In genomic region chr17:79010304-79010646, GRCh38 we compare ENCODE assay signal across 1 cellular context.
TF ChIP-seq lines count a peak whose summit lies in the region.

No MANE protein-coding gene starts in this region.

TF ChIP-seq in K562, 482 proteins besides CTCF, POLR2A, EP300 and RAD21:
- TF ChIP-seq PTTG1 (tag; IDR thresholded peaks at IDR 0.05; ENCODE audit: low read depth) (no peak), SOX6 (IDR thresholded peaks at IDR 0.05) (no peak), CSDE1 (IDR thresholded peaks at IDR 0.05) (no peak), ZNF311 (CRISPR knock-in tag; IDR thresholded peaks at IDR 0.05) (no peak), ZBED1 (IDR thresholded peaks at IDR 0.05) (no peak), TOE1 (IDR thresholded peaks at IDR 0.05; ENCODE audit: borderline replicate concordance) (no peak), TOE1 (CRISPR knock-in tag; IDR thresholded peaks at IDR 0.05; ENCODE audit: borderline replicate concordance, low read depth) (no peak), HMBOX1 (IDR thresholded peaks at IDR 0.05) (no peak), GATAD2B (IDR thresholded peaks at IDR 0.05; ENCODE audit: borderline replicate concordance) (no peak), POLR2G (IDR thresholded peaks at IDR 0.05; ENCODE audit: low read depth, low read length) (no peak)
